8 cellular contexts compared by ENCODE assay signal in genomic region chr17:60034483-60034882, GRCh38. TPM values are rescaled to one million over a fixed set of nuclear protein-coding genes. Genes with fewer than 3 reads are reported as not detected.
DNase-seq lines count a peak whose midpoint lies in the region; ATAC-seq, FAIRE-seq and TF ChIP-seq lines count a peak whose summit lies in the region.
"Not testable (repeated sequence)": the region's sequence is repeated elsewhere in the genome, so short reads cannot be mapped to it uniquely, and the experiment has no call there.

No MANE protein-coding gene starts in this region.

- not testable (repeated sequence) for H3K27me3 ChIP-seq in DND-41 (ENCODE audit: insufficient read depth, low read length, poor library complexity); RWPE2 (ENCODE audit: insufficient read depth, poor library complexity, severe bottlenecking); K562 (ENCODE audit: control insufficient read depth in 2 of 2, insufficient read depth in 2 of 2, low read length in 2 of 2); foreskin keratinocyte; HepG2 (ENCODE audit: control insufficient read depth in 1 of 2, insufficient read depth in 2 of 2, low read length in 2 of 2)

- TF ChIP-seq POLR2A in K562 (conservative IDR thresholded peaks at IDR 0.05); HepG2 (IDR thresholded peaks at IDR 0.05; ENCODE audit: insufficient read depth in 1 of 2, low read depth in 2 of 2, low read length in 2 of 2): not testable (repeated sequence)

- H3K36me3 Mint-ChIP-seq in neural crest cell (ENCODE audit: low read depth) = not testable (repeated sequence)

- WGBS in K562 (ENCODE audit: insufficient coverage, low coverage, missing lambda C conversion rate) = 0% methylated on average over 1 of the region's 4 CpGs
- WGBS in HepG2 (ENCODE audit: low lambda C conversion rate) = 3% methylated on average over 2 of the region's 4 CpGs

- not testable (repeated sequence) for BruUV-seq in K562 (replicated peaks; lab: Mats Ljungman, UMichigan); HepG2 (replicated peaks; lab: Mats Ljungman, UMichigan)

- not testable (repeated sequence) for H3K9me3 ChIP-seq in DND-41 (ENCODE audit: insufficient read depth, low read length, severe bottlenecking); RWPE2 (ENCODE audit: severe bottlenecking); K562 (replicated peaks; ENCODE audit: control insufficient read depth, insufficient read depth, low read depth, low read length); HepG2 (ENCODE audit: low read length)

- not testable (repeated sequence) for H3K27ac ChIP-seq in DND-41 (ENCODE audit: low read length); RWPE2 (ENCODE audit: poor library complexity, severe bottlenecking); K562 (ENCODE audit: extremely low read depth, low read depth, low read length); foreskin keratinocyte; HepG2 (ENCODE audit: extremely low read length, insufficient read depth, low read length)

- not testable (repeated sequence) for H3K27ac Mint-ChIP-seq in neural crest cell (ENCODE audit: unreplicated experiment)

- H3K4me3 ChIP-seq in DND-41 (ENCODE audit: low read depth in 1 of 2, low read length in 2 of 2); RWPE2 (ENCODE audit: severe bottlenecking); K562; HepG2 (replicated peaks in 1 of 3; ENCODE audit: insufficient read depth in 1 of 3, low read depth in 2 of 3, low read length in 3 of 3): not testable (repeated sequence)

- CTCF ChIA-PET in K562 (lab: Yijun Ruan, JAX; ENCODE audit: low intra/inter-chr PET ratio); HepG2 (lab: Yijun Ruan, JAX; ENCODE audit: low intra/inter-chr PET ratio, low total read pairs): not testable (repeated sequence)

- H3K4me1 Mint-ChIP-seq in neural crest cell = not testable (repeated sequence)

- H4K20me1 ChIP-seq in DND-41 (ENCODE audit: insufficient read depth, low read length); K562 (replicated peaks; ENCODE audit: control insufficient read depth, insufficient read depth, low read length); HepG2 (ENCODE audit: insufficient read depth, low read length): not testable (repeated sequence)

- not testable (repeated sequence) for H3K4me3 Mint-ChIP-seq in neural crest cell

- not testable (repeated sequence) for TF ChIP-seq EP300 in K562 (IDR thresholded peaks at IDR 0.05; ENCODE audit: low read length); HepG2 (IDR thresholded peaks at IDR 0.05; ENCODE audit: low read depth in 2 of 2, low read length in 2 of 2); HepG2 (CRISPR knock-in tag; IDR thresholded peaks at IDR 0.05; ENCODE audit: borderline replicate concordance)

- in situ Hi-C loops in K562 (cut with MboI) = loop anchor here (10.0 kb wide), 2 partner anchors 80 to 720 kb away; no protein-coding TSS in a partner anchor
- in situ Hi-C loops in HepG2 (cut with HindIII; ENCODE audit: extremely low pct_ligation_motif_present, low pct_unique_long_range_greater_than_20kb) = loop anchor here (10.0 kb wide), 2 partner anchors 120 to 290 kb away; no protein-coding TSS in a partner anchor

- POLR2A ChIA-PET in K562 (lab: Yijun Ruan, JAX); HepG2 (lab: Yijun Ruan, JAX): not testable (repeated sequence)

- intact Hi-C loops in K562 (cut with micrococcal nuclease); HepG2 (cut with micrococcal nuclease; ENCODE audit: unreplicated experiment): not testable (repeated sequence)

- H3K9me1 ChIP-seq in K562 (ENCODE audit: control insufficient read depth, insufficient read depth, low read length) = not testable (repeated sequence)

- not testable (repeated sequence) for H2AFZ ChIP-seq in DND-41 (ENCODE audit: low read depth, low read length); K562 (ENCODE audit: low read depth, low read length); HepG2 (ENCODE audit: low read length)

- TF ChIP-seq RAD21 in K562 (CRISPR knock-in tag; conservative IDR thresholded peaks at IDR 0.05 in 1 of 2, IDR thresholded peaks at IDR 0.05 in 1 of 2); HepG2 (CRISPR knock-in tag; IDR thresholded peaks at IDR 0.05): not testable (repeated sequence)

- ATAC-seq in DND-41 (ENCODE audit: insufficient read depth, low read depth) = peak; percentile 36; the same call in 1 of the 3 replicates
- 0 out of 3 replicates have a peak, but pooled peaks have one; percentile 19 for ATAC-seq in RWPE2 (ENCODE audit: low read depth)
- ATAC-seq in K562, HepG2: not testable (repeated sequence)
- peak; percentile 10 for ATAC-seq in foreskin keratinocyte

- FAIRE-seq in HTR-8/SVneo (lab: Jason Lieb, UNC) (peak; percentile 96), K562 (lab: Jason Lieb, UNC) (peak; percentile 99), HepG2 (lab: Jason Lieb, UNC) (peak; percentile 100), urothelium cell line (lab: Jason Lieb, UNC) (peak; percentile 98)

- H3K9me3 Mint-ChIP-seq in neural crest cell = not testable (repeated sequence)

- H3K36me3 ChIP-seq in DND-41 (ENCODE audit: insufficient read depth, low read length); RWPE2 (ENCODE audit: low read depth); K562 (ENCODE audit: control insufficient read depth, insufficient read depth, low read length); HepG2 (replicated peaks in 1 of 2; ENCODE audit: control insufficient read depth in 1 of 2, insufficient read depth in 2 of 2, low read length in 2 of 2): not testable (repeated sequence)

- H3K27me3 Mint-ChIP-seq in neural crest cell (ENCODE audit: low read depth) = peaks cover 16% of the 10 kb centered on the region

- not testable (repeated sequence) for TF ChIP-seq CTCF in DND-41 (IDR thresholded peaks at IDR 0.05; ENCODE audit: borderline replicate concordance, extremely low read depth, low read length, poor library complexity, severe bottlenecking); RWPE2 (IDR thresholded peaks at IDR 0.05; ENCODE audit: poor library complexity, severe bottlenecking); K562 (IDR thresholded peaks at IDR 0.05 in 2 of 3, conservative IDR thresholded peaks at IDR 0.05 in 1 of 3; ENCODE audit: insufficient read depth in 2 of 3, low read depth in 1 of 3, low read length in 3 of 3); HepG2 (CRISPR knock-in tag; IDR thresholded peaks at IDR 0.05)
- TF ChIP-seq CTCF in foreskin keratinocyte (conservative IDR thresholded peaks at IDR 0.05) (peak; percentile 38), neural crest cell (conservative IDR thresholded peaks at IDR 0.05) (peak; percentile 18)

- not testable (repeated sequence) for H3K9ac ChIP-seq in DND-41 (ENCODE audit: low read depth, low read length); K562 (ENCODE audit: insufficient read depth in 1 of 2, low read depth in 2 of 2, low read length in 2 of 2); HepG2 (ENCODE audit: insufficient read depth, low read depth, low read length)

- H3K79me2 ChIP-seq in DND-41 (ENCODE audit: insufficient read depth, low read length); K562 (ENCODE audit: control insufficient read depth, insufficient read depth, low read length); HepG2 (ENCODE audit: insufficient read depth, low read length): not testable (repeated sequence)

- not testable (repeated sequence) for DNase-seq in DND-41; HTR-8/SVneo (ENCODE audit: insufficient read length, low spot score); RWPE2 (ENCODE audit: low spot score); K562 (ENCODE audit: extremely low read depth in 1 of 4, low spot score in 3 of 4); foreskin keratinocyte; HepG2 (ENCODE audit: low spot score); neural crest cell (ENCODE audit: low read depth, low spot score); urothelium cell line (ENCODE audit: low spot score)

- H3K4me1 ChIP-seq in DND-41 (ENCODE audit: insufficient read depth, low read length) (peaks cover 11% of the 10 kb centered on the region), HepG2 (ENCODE audit: insufficient read depth, low read length) (peaks cover 23% of the 10 kb centered on the region)
- H3K4me1 ChIP-seq in RWPE2 (ENCODE audit: insufficient read depth, poor library complexity, severe bottlenecking); K562 (replicated peaks in 1 of 2; ENCODE audit: control insufficient read depth in 2 of 2, insufficient read depth in 2 of 2, low read length in 2 of 2); foreskin keratinocyte: not testable (repeated sequence)

- H3K4me2 ChIP-seq in DND-41 (ENCODE audit: insufficient read depth, low read length); K562 (ENCODE audit: insufficient read depth, low read length); HepG2 (ENCODE audit: low read depth, low read length): not testable (repeated sequence)

RNA-seq across cellular contexts. Expression of gene HEATR6, which starts 44.2 kb away (rescaled TPM):
- 29.4 and 51.4 TPM in 2 replicates for total RNA-seq in K562 (2011; cell fraction: chromatin; rRNA removed; ENCODE audit: low replicate concordance)
- 23.0 and 26.7 TPM in 2 replicates for total RNA-seq in K562 (2011; cell fraction: nucleolus; rRNA removed)
- total RNA-seq in K562 (2011; cell fraction: nucleoplasm; rRNA removed) = 31.9 and 32.7 TPM in 2 replicates
- total RNA-seq in K562 (2014; rRNA removed) (6.9 and 11.3 TPM in 2 replicates), K562 (2014; rRNA removed; fragmentation: Illumina TruSeq; extraction: Trizol) (11.4 and 12.1 TPM in 2 replicates), K562 (2015; rRNA removed; fragmentation: Illumina TruSeq; extraction: Trizol) (10.9 and 12.7 TPM in 2 replicates), K562 (2021) (12.9 and 13.5 TPM in 2 replicates), foreskin keratinocyte (14.5 and 20.7 TPM in 2 replicates), HepG2 (2016; rRNA removed; fragmentation: Illumina TruSeq; extraction: Trizol) (18.4 and 20.3 TPM in 2 replicates), neural crest cell (33.2 and 36.6 TPM in 2 replicates)
- polyA plus RNA-seq in K562 (2011; rRNA removed) (17.6 and 22.9 TPM in 2 replicates), K562 (2014; fragmentation: Illumina TruSeq; extraction: Trizol) (14.5 and 15.4 TPM in 2 replicates), K562 (2014; fragmentation: Nextera tagmentation; extraction: Ambion mirVana) (1 to 10 TPM; 5.3 to 9.1 TPM), K562 (2014; rRNA removed) (10.8 and 13.5 TPM in 2 replicates), foreskin keratinocyte (6.3 and 7.2 TPM in 2 replicates), HepG2 (2011; rRNA removed) (21.4 and 22.1 TPM in 2 replicates)
- polyA plus RNA-seq in K562 (2011; cell fraction: cytosol; rRNA removed) = 22.9 and 29.8 TPM in 2 replicates
- 78.3 and 85.3 TPM in 2 replicates for polyA plus RNA-seq in K562 (2011; cell fraction: nucleus; rRNA removed)
- 11.1 and 22.0 TPM in 2 replicates for polyA plus RNA-seq in K562 (2012)
- 21.9 and 34.4 TPM in 2 replicates for polyA minus RNA-seq in K562 (2011; rRNA and poly(A)+ RNA removed)
- 15.9 and 17.8 TPM in 2 replicates for polyA minus RNA-seq in K562 (2011; cell fraction: cytosol; rRNA and poly(A)+ RNA removed)
- 26.7 and 45.1 TPM in 2 replicates for polyA minus RNA-seq in K562 (2011; cell fraction: nucleus; rRNA and poly(A)+ RNA removed)
- total RNA-seq in HepG2 (2016; cell fraction: cytosol; rRNA removed; fragmentation: Illumina TruSeq; extraction: Trizol; ENCODE audit: low read depth) = 2.3 and 4.3 TPM in 2 replicates
- total RNA-seq in HepG2 (2016; cell fraction: insoluble cytoplasmic fraction; rRNA removed; fragmentation: Illumina TruSeq; extraction: Trizol) = 18.9 and 20.3 TPM in 2 replicates
- total RNA-seq in HepG2 (2016; cell fraction: membrane; rRNA removed; fragmentation: Illumina TruSeq; extraction: Trizol) = 5.4 and 6.6 TPM in 2 replicates
- 22.7 and 29.7 TPM in 2 replicates for total RNA-seq in HepG2 (2016; cell fraction: nucleus; rRNA removed; fragmentation: Illumina TruSeq; extraction: Trizol)
- polyA plus RNA-seq in HepG2 (2011; cell fraction: cytosol; rRNA removed) = 16.0 and 16.2 TPM in 2 replicates
- polyA plus RNA-seq in HepG2 (2011; cell fraction: nucleus; rRNA removed) = 131 and 149 TPM in 2 replicates
- 14.9 and 15.5 TPM in 2 replicates for polyA plus RNA-seq in HepG2 (2012)
- 0.63 and 0.85 TPM in 2 replicates for polyA plus RNA-seq in HepG2 (2016; cell fraction: cytosol; fragmentation: Illumina TruSeq; extraction: Trizol; ENCODE audit: low read depth)
- polyA plus RNA-seq in HepG2 (2016; cell fraction: insoluble cytoplasmic fraction; fragmentation: Illumina TruSeq; extraction: Trizol; ENCODE audit: low read depth) = 12.1 and 12.7 TPM in 2 replicates
- polyA plus RNA-seq in HepG2 (2016; cell fraction: membrane; fragmentation: Illumina TruSeq; extraction: Trizol; ENCODE audit: low read depth) = 1.4 and 1.7 TPM in 2 replicates
- polyA plus RNA-seq in HepG2 (2016; cell fraction: nucleus; fragmentation: Illumina TruSeq; extraction: Trizol; ENCODE audit: insufficient read depth, low read depth) = 34.2 and 40.8 TPM in 2 replicates
- polyA minus RNA-seq in HepG2 (2011; rRNA and poly(A)+ RNA removed; ENCODE audit: low replicate concordance) = 30.5 and 72.9 TPM in 2 replicates
- polyA minus RNA-seq in HepG2 (2011; cell fraction: cytosol; rRNA and poly(A)+ RNA removed) = 17.1 and 24.8 TPM in 2 replicates
- 72.4 and 73.8 TPM in 2 replicates for polyA minus RNA-seq in HepG2 (2011; cell fraction: nucleus; rRNA and poly(A)+ RNA removed)
